Comparison of ENCODE assay signal across 1 cellular context in the genomic region with DNA sequence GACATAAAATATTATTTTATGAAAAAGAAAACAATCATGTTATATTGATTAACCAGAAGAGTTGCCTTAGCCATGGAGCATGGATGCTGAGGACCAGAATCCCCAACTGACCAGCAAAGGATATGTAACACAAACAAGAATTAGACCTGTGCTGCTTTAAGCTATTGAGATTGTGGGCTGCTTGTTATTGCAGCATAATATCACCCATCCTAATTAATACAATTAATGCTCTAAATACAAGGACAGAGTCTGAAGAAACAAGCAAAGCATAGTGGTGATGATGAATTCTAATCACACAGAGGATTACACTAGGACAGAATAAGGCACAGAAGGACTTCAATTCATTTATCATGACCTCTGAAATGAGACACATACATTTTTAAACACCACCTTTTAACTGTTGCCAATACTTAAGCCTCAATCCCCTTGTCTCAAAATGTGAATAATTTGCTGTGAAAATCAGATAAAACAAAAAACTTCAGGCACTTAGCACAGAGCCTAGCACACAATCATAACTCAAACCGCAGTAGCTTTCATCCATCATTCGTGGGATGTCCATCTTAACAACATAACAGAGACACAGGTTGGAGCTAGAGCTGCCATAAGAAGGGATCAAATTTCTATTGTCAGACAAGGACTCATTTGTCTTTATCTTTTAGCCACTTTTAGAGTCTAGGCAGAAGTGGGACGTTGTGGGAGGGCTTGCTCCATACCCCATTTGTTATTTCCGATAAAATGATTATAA.
A peak's percentile ranks its signal among the peaks of the same experiment; 100 is the strongest.
TF ChIP-seq lines count a peak whose summit lies in the region.

No MANE protein-coding gene starts in this region.

TF ChIP-seq in K562, 482 proteins besides CTCF, POLR2A, EP300 and RAD21 (continued from another document):
- TF ChIP-seq, protein P1, sequence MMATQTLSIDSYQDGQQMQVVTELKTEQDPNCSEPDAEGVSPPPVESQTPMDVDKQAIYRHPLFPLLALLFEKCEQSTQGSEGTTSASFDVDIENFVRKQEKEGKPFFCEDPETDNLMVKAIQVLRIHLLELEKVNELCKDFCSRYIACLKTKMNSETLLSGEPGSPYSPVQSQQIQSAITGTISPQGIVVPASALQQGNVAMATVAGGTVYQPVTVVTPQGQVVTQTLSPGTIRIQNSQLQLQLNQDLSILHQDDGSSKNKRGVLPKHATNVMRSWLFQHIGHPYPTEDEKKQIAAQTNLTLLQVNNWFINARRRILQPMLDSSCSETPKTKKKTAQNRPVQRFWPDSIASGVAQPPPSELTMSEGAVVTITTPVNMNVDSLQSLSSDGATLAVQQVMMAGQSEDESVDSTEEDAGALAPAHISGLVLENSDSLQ (IDR thresholded peaks at IDR 0.05): peak; percentile 76
- peak; percentile 33 to 59; a peak in 3 of 4 replicates for TF ChIP-seq KDM1A (IDR thresholded peaks at IDR 0.05)
- no peak for TF ChIP-seq NCOA1 (IDR thresholded peaks at IDR 0.05; ENCODE audit: low read depth)
- TF ChIP-seq, protein P2, sequence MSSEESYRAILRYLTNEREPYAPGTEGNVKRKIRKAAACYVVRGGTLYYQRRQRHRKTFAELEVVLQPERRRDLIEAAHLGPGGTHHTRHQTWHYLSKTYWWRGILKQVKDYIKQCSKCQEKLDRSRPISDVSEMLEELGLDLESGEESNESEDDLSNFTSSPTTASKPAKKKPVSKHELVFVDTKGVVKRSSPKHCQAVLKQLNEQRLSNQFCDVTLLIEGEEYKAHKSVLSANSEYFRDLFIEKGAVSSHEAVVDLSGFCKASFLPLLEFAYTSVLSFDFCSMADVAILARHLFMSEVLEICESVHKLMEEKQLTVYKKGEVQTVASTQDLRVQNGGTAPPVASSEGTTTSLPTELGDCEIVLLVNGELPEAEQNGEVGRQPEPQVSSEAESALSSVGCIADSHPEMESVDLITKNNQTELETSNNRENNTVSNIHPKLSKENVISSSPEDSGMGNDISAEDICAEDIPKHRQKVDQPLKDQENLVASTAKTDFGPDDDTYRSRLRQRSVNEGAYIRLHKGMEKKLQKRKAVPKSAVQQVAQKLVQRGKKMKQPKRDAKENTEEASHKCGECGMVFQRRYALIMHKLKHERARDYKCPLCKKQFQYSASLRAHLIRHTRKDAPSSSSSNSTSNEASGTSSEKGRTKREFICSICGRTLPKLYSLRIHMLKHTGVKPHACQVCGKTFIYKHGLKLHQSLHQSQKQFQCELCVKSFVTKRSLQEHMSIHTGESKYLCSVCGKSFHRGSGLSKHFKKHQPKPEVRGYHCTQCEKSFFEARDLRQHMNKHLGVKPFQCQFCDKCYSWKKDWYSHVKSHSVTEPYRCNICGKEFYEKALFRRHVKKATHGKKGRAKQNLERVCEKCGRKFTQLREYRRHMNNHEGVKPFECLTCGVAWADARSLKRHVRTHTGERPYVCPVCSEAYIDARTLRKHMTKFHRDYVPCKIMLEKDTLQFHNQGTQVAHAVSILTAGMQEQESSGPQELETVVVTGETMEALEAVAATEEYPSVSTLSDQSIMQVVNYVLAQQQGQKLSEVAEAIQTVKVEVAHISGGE (CRISPR knock-in tag; IDR thresholded peaks at IDR 0.05): no peak
- no peak for TF ChIP-seq CCAR2 (IDR thresholded peaks at IDR 0.05; ENCODE audit: low read depth, low read length)
- TF ChIP-seq ZFX (CRISPR knock-in tag; IDR thresholded peaks at IDR 0.05): no peak
- TF ChIP-seq HOXB6 (CRISPR knock-in tag; IDR thresholded peaks at IDR 0.05; ENCODE audit: borderline replicate concordance): no peak
- TF ChIP-seq, protein P3, sequence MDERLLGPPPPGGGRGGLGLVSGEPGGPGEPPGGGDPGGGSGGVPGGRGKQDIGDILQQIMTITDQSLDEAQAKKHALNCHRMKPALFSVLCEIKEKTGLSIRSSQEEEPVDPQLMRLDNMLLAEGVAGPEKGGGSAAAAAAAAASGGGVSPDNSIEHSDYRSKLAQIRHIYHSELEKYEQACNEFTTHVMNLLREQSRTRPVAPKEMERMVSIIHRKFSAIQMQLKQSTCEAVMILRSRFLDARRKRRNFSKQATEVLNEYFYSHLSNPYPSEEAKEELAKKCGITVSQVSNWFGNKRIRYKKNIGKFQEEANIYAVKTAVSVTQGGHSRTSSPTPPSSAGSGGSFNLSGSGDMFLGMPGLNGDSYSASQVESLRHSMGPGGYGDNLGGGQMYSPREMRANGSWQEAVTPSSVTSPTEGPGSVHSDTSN (CRISPR knock-in tag; IDR thresholded peaks at IDR 0.05; ENCODE audit: low read depth): no peak
- TF ChIP-seq, protein P3 (tag; conservative IDR thresholded peaks at IDR 0.05; ENCODE audit: low read depth): peak; percentile 82
- TF ChIP-seq MEIS2 (IDR thresholded peaks at IDR 0.05; ENCODE audit: partially characterized antibody): peak; percentile 86
- TF ChIP-seq, protein P4, sequence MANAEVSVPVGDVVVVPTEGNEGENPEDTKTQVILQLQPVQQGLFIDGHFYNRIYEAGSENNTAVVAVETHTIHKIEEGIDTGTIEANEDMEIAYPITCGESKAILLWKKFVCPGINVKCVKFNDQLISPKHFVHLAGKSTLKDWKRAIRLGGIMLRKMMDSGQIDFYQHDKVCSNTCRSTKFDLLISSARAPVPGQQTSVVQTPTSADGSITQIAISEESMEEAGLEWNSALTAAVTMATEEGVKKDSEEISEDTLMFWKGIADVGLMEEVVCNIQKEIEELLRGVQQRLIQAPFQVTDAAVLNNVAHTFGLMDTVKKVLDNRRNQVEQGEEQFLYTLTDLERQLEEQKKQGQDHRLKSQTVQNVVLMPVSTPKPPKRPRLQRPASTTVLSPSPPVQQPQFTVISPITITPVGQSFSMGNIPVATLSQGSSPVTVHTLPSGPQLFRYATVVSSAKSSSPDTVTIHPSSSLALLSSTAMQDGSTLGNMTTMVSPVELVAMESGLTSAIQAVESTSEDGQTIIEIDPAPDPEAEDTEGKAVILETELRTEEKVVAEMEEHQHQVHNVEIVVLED (CRISPR knock-in tag; IDR thresholded peaks at IDR 0.05): no peak
- no peak for TF ChIP-seq JUN (IDR thresholded peaks at IDR 0.05; ENCODE audit: borderline replicate concordance, low read depth, low read length)
- TF ChIP-seq JUN (CRISPR knock-in tag; IDR thresholded peaks at IDR 0.05; ENCODE audit: borderline replicate concordance): no peak
- TF ChIP-seq HDAC2 (IDR thresholded peaks at IDR 0.05): 0 out of 2 replicates have a peak, but pooled peaks have one; percentile 30
- no peak for TF ChIP-seq RFX7 (CRISPR knock-in tag; IDR thresholded peaks at IDR 0.05)
